1 cellular context compared by ENCODE assay signal in genomic region chr5:139248826-139249453, GRCh38.
TF ChIP-seq lines count a peak whose summit lies in the region.

No MANE protein-coding gene starts in this region.

TF ChIP-seq in K562, 482 proteins besides CTCF, POLR2A, EP300 and RAD21:
- no peak for TF ChIP-seq ZNF583 (CRISPR knock-in tag; IDR thresholded peaks at IDR 0.05)
- TF ChIP-seq ZNF121 (CRISPR knock-in tag; conservative IDR thresholded peaks at IDR 0.05): peak; percentile 51; the same call in 1 of the 2 replicates
